In genomic region chr3:27326211-27326948, GRCh38 we compare ENCODE assay signal across 11 cellular contexts. TPM values are rescaled to one million over a fixed set of nuclear protein-coding genes. Genes with fewer than 3 reads are reported as not detected.
A peak's percentile ranks its signal among the peaks of the same experiment; 100 is the strongest.
DNase-seq lines count a peak whose midpoint lies in the region; TF ChIP-seq lines count a peak whose summit lies in the region.
"Had no signal": no experiment of that assay in that cellular context is flagged by ENCODE, and none has a peak within 500 bp of the region (broad histone marks: within the 10 kb centered on the region; RNA-seq: fewer than 3 reads in every experiment).

No MANE protein-coding gene starts in this region.

- H3K36me3 ChIP-seq in mammary epithelial cell (ENCODE audit: insufficient read depth, low read length) (no peaks in the 10 kb centered on the region), hepatocyte (replicated peaks; ENCODE audit: insufficient read depth, low read depth) (no peaks in the 10 kb centered on the region), stomach smooth muscle (ENCODE audit: control insufficient read depth in 2 of 2, insufficient read depth in 2 of 2, low read length in 2 of 2) (no peaks in the 10 kb centered on the region), neural progenitor cell (no peaks in the 10 kb centered on the region)

- no peaks in the 10 kb centered on the region for H3K9me2 ChIP-seq in hepatocyte (replicated peaks; ENCODE audit: insufficient read depth)

- H3K4me1 ChIP-seq in mammary epithelial cell (ENCODE audit: insufficient read depth, low read length) (peaks cover 27% of the 10 kb centered on the region), hepatocyte (ENCODE audit: insufficient read depth) (no peaks in the 10 kb centered on the region), stomach smooth muscle (ENCODE audit: control insufficient read depth, insufficient read depth, low read length) (peaks cover 26% of the 10 kb centered on the region), neural progenitor cell (no peaks in the 10 kb centered on the region)

- in situ Hi-C loops in mammary epithelial cell (cut with MboI; ENCODE audit: low sequenced_read_pairs in 2 of 2) = no loop called here

- no TSS peak for BruUV-seq in mammary epithelial cell (replicated peaks; lab: Mats Ljungman, UMichigan)

- 29% methylated on average over 5 of the region's 5 CpGs for WGBS in mammary epithelial cell (ENCODE audit: low coverage, missing lambda C conversion rate)
- 71% methylated on average over 5 of the region's 5 CpGs for WGBS in hepatocyte (ENCODE audit: low lambda C conversion rate, missing lambda C conversion rate)

- H3K9me3 ChIP-seq in mammary epithelial cell (replicated peaks; ENCODE audit: insufficient read depth, low read length) (no peaks in the 10 kb centered on the region), hepatocyte (ENCODE audit: low read depth) (no peaks in the 10 kb centered on the region), stomach smooth muscle (ENCODE audit: control insufficient read depth in 2 of 2, low read length in 2 of 2) (no peaks in the 10 kb centered on the region), neural progenitor cell (ENCODE audit: low read depth) (no peaks in the 10 kb centered on the region)

- H3K9me3 Mint-ChIP-seq in neural progenitor cell = peaks cover 5% of the 10 kb centered on the region

- intact Hi-C loops in mammary epithelial cell (cut with micrococcal nuclease) (no loop called here), posterior cingulate gyrus (cut with DNase I) (no loop called here)

- H3K4me1 Mint-ChIP-seq in neural progenitor cell = no peaks in the 10 kb centered on the region

- CTCF ChIA-PET in mammary epithelial cell (lab: Charles Lee; ENCODE audit: low non-redundant PET) = no interaction called here

- peak overlapping the region; percentile 6 for H3K4me2 ChIP-seq in mammary epithelial cell (ENCODE audit: insufficient read depth, low read depth, low read length)
- no peak overlapping the region for H3K4me2 ChIP-seq in hepatocyte
- no peak overlapping the region for H3K4me2 ChIP-seq in neural progenitor cell

- H3F3A ChIP-seq in neural progenitor cell (ENCODE audit: low read depth) = no peaks in the 10 kb centered on the region

- no peak overlapping the region for H3K27ac Mint-ChIP-seq in neural progenitor cell
- H3K27ac Mint-ChIP-seq: activated naive CD8-positive, alpha-beta T cell had no signal

- H3K4me3 ChIP-seq in mammary epithelial cell (replicated peaks in 1 of 3; ENCODE audit: insufficient read depth in 1 of 3, low read depth in 2 of 3, low read length in 3 of 3) = no peak overlapping the region
- no peak overlapping the region for H3K4me3 ChIP-seq in hepatocyte
- H3K4me3 ChIP-seq in stomach smooth muscle (ENCODE audit: low read length in 2 of 2) = peak overlapping the region; percentile 13 to 35
- H3K4me3 ChIP-seq in neural progenitor cell = no peak overlapping the region

- no peaks in the 10 kb centered on the region for H4K20me1 ChIP-seq in mammary epithelial cell (ENCODE audit: insufficient read depth, low read length)
- no peaks in the 10 kb centered on the region for H4K20me1 ChIP-seq in hepatocyte (ENCODE audit: insufficient read depth, poor library complexity, severe bottlenecking)
- no peaks in the 10 kb centered on the region for H4K20me1 ChIP-seq in neural progenitor cell (ENCODE audit: low read depth)

- H3K27me3 Mint-ChIP-seq in neural progenitor cell (ENCODE audit: insufficient read depth, low read depth) = no peaks in the 10 kb centered on the region
- H3K27me3 Mint-ChIP-seq: activated naive CD8-positive, alpha-beta T cell had no signal

- no peaks in the 10 kb centered on the region for H3K27me3 ChIP-seq in mammary epithelial cell (ENCODE audit: insufficient read depth, low read length)
- no peaks in the 10 kb centered on the region for H3K27me3 ChIP-seq in hepatocyte
- no peaks in the 10 kb centered on the region for H3K27me3 ChIP-seq in stomach smooth muscle (ENCODE audit: control insufficient read depth in 1 of 2, insufficient read depth in 2 of 2, low read length in 2 of 2)
- no peaks in the 10 kb centered on the region for H3K27me3 ChIP-seq in neural progenitor cell

- H2AFZ ChIP-seq in mammary epithelial cell (ENCODE audit: low read depth, low read length) (peak overlapping the region; percentile 10), hepatocyte (no peak overlapping the region), neural progenitor cell (replicated peaks) (no peak overlapping the region)

- no peak overlapping the region for H3K27ac ChIP-seq in mammary epithelial cell (ENCODE audit: insufficient read depth, low read depth, low read length)
- no peak overlapping the region for H3K27ac ChIP-seq in hepatocyte
- peak overlapping the region; percentile 49 for H3K27ac ChIP-seq in stomach smooth muscle (ENCODE audit: low read length)
- no peak overlapping the region for H3K27ac ChIP-seq in neural progenitor cell

- no peaks in the 10 kb centered on the region for H3K36me3 Mint-ChIP-seq in neural progenitor cell

- no peaks in the 10 kb centered on the region for H3K79me2 ChIP-seq in mammary epithelial cell (ENCODE audit: insufficient read depth, low read length)
- H3K79me2 ChIP-seq in hepatocyte = no peaks in the 10 kb centered on the region
- H3K79me2 ChIP-seq in neural progenitor cell (ENCODE audit: low read depth) = no peaks in the 10 kb centered on the region

- H3K9ac ChIP-seq in mammary epithelial cell (ENCODE audit: insufficient read depth, low read length) = no peak overlapping the region
- H3K9ac ChIP-seq in stomach smooth muscle (ENCODE audit: low read length in 2 of 2) = no peak overlapping the region
- H3K9ac ChIP-seq in neural progenitor cell = no peak overlapping the region

- no peak overlapping the region for H3K4me3 Mint-ChIP-seq in neural progenitor cell
- H3K4me3 Mint-ChIP-seq: activated naive CD8-positive, alpha-beta T cell had no signal

- no peak for TF ChIP-seq CTCF in mammary epithelial cell (conservative IDR thresholded peaks at IDR 0.05 in 1 of 2, IDR thresholded peaks at IDR 0.05 in 1 of 2; ENCODE audit: extremely low read depth in 1 of 2, insufficient read depth in 1 of 2, low read depth in 1 of 2, low read length in 2 of 2)
- no peak for TF ChIP-seq CTCF in hepatocyte (IDR thresholded peaks at IDR 0.05; ENCODE audit: poor library complexity)
- no peak for TF ChIP-seq CTCF in neural progenitor cell (IDR thresholded peaks at IDR 0.05)

- DNase-seq in HS-27A (ENCODE audit: low read depth) (peak; percentile 81), mammary epithelial cell (peak; percentile 46), hepatocyte (ENCODE audit: low spot score) (peak; percentile 23), neural progenitor cell (ENCODE audit: low spot score) (no peak), NCI-H82 (lab: John Stamatoyannopoulos, UW) (no peak), NCI-H1092 (lab: John Stamatoyannopoulos, UW) (no peak), posterior cingulate gyrus (no peak)
- DNase-seq: activated CD4-positive, alpha-beta T cell treated with anti-CD3 and anti-CD28 coated beads, Interleukin-2, amount 50 U/mL, for 4 hours; NCI-H1930 had no signal

- dilution Hi-C loops in mammary epithelial cell (cut with HindIII; ENCODE audit: low sequenced_read_pairs) = no loop called here

RNA-seq across cellular contexts. Expression of gene NEK10, which starts 42.8 kb away (rescaled TPM):
- total RNA-seq in mammary epithelial cell (1 to 10 TPM; 2.7 to 5.1 TPM), hepatocyte (2.0 and 2.3 TPM in 2 replicates), neural progenitor cell (ENCODE audit: low replicate concordance) (0.54 and 1.1 TPM in 2 replicates)
- polyA plus RNA-seq in mammary epithelial cell (0.62 TPM), hepatocyte (0.13 and 0.73 TPM in 2 replicates)
- 0.78 TPM for polyA minus RNA-seq in mammary epithelial cell

Comparison
In these comparisons a context has a peak if more than half of its experiments do, and no peak if none do; other contexts are left out.
1. DNase-seq: peak in HS-27A (single experiment), mammary epithelial cell (single experiment) and hepatocyte (single experiment); none in neural progenitor cell (single experiment), NCI-H82 (single experiment), NCI-H1092 (single experiment) and posterior cingulate gyrus (0 of 10).
2. H3K4me3 ChIP-seq: peak in stomach smooth muscle (2 of 2); none in mammary epithelial cell (0 of 3), hepatocyte (single experiment) and neural progenitor cell (single experiment).